ENCODE assay signal across 35 cellular contexts in genomic region chr10:122248356-122249302, GRCh38. TPM values are rescaled to one million over a fixed set of nuclear protein-coding genes. Genes with fewer than 3 reads are reported as not detected.
"Had no signal": no experiment of that assay in that cellular context is flagged by ENCODE, and none has a peak within 500 bp of the region (broad histone marks: within the 10 kb centered on the region; RNA-seq: fewer than 3 reads in every experiment).

No MANE protein-coding gene starts in this region.

- H3K9me3 Mint-ChIP-seq: activated CD4-positive, alpha-beta memory T cell treated with anti-CD3 and anti-CD28 coated beads, Interleukin-2, amount 10 ng/mL, durations not matched to agents 7 days and 5 days; activated naive CD8-positive, alpha-beta T cell treated with anti-CD3 and anti-CD28 coated beads for 36 hours had no signal

- H3K27ac Mint-ChIP-seq: activated CD4-positive, alpha-beta memory T cell treated with anti-CD3 and anti-CD28 coated beads, Interleukin-2, amount 10 ng/mL, durations not matched to agents 7 days and 5 days; activated CD8-positive, alpha-beta memory T cell treated with anti-CD3 and anti-CD28 coated beads, Interleukin-2, amount 10 ng/mL, durations not matched to agents 7 days and 5 days; activated naive CD8-positive, alpha-beta T cell treated with anti-CD3 and anti-CD28 coated beads for 36 hours had no signal

- ATAC-seq: activated CD8-positive, alpha-beta memory T cell treated with anti-CD3 and anti-CD28 coated beads, Interleukin-2, amount 10 ng/mL, durations not matched to agents 7 days and 5 days; PC-3 had no signal

- H3K4me3 ChIP-seq: Peyer's patch had no signal

- H3K27me3 Mint-ChIP-seq: activated CD8-positive, alpha-beta memory T cell treated with anti-CD3 and anti-CD28 coated beads, Interleukin-2, amount 10 ng/mL, durations not matched to agents 7 days and 5 days had no signal

- H3K9me3 ChIP-seq: Peyer's patch had no signal

- DNase-seq: activated CD4-positive, alpha-beta memory T cell treated with anti-CD3 and anti-CD28 coated beads, Interleukin-2, amount 10 ng/mL, durations not matched to agents 7 days and 5 days; activated CD4-positive, alpha-beta T cell treated with anti-CD3 and anti-CD28 coated beads for 1 hour; activated CD4-positive, alpha-beta T cell treated with anti-CD3 and anti-CD28 coated beads for 48 hours; activated CD4-positive, CD25-positive, alpha-beta regulatory T cell; activated CD8-positive, alpha-beta memory T cell treated with anti-CD3 and anti-CD28 coated beads for 24 hours; activated CD8-positive, alpha-beta memory T cell treated with anti-CD3 and anti-CD28 coated beads, Interleukin-2, amount 10 ng/mL, durations not matched to agents 7 days and 5 days; activated CD8-positive, alpha-beta memory T cell treated with anti-CD3 and anti-CD28 coated beads, Interleukin-2, amount 50 U/mL, for 48 hours; activated effector memory CD4-positive, alpha-beta T cell treated with Interleukin-2 at 50 U/mL for 16 hours; activated naive CD4-positive, alpha-beta T cell; activated naive CD4-positive, alpha-beta T cell treated with anti-CD3 and anti-CD28 coated beads, Interleukin-2, amount 50 U/mL, for 16 hours; activated naive CD8-positive, alpha-beta T cell treated with anti-CD3 and anti-CD28 coated beads for 36 hours; activated T-cell treated with anti-CD3 and anti-CD28 coated beads, Interleukin-2, amount 50 U/mL, for 48 hours; amniotic stem cell; aorta; brain microvascular endothelial cell; Kasumi-1; KG1; MM.1S; MV-4-11; NCI-H1092; NCI-H1436 treated with DMSO at 0.1 percent for 48 hours; NCI-H1694 treated with DMSO at 0.1 percent for 48 hours; NCI-H2029; NCI-H345; NCI-H524 treated with DMSO at 0.1 percent for 48 hours; NCI-H748 treated with DMSO at 0.1 percent for 48 hours; NK-92 treated with Interleukin-12 subunit alpha and Interleukin-12 subunit beta, amount 100 ng/mL, for 24 hours; PC-3; Peyer's patch; RPMI8226; SW 1271; T1000; WERI-Rb-1 had no signal

- H3K4me1 Mint-ChIP-seq: activated CD4-positive, alpha-beta memory T cell treated with anti-CD3 and anti-CD28 coated beads, Interleukin-2, amount 10 ng/mL, durations not matched to agents 7 days and 5 days; activated CD8-positive, alpha-beta memory T cell treated with anti-CD3 and anti-CD28 coated beads, Interleukin-2, amount 10 ng/mL, durations not matched to agents 7 days and 5 days; activated naive CD8-positive, alpha-beta T cell treated with anti-CD3 and anti-CD28 coated beads for 36 hours had no signal

- H3K4me1 ChIP-seq: Peyer's patch had no signal

- H3K36me3 ChIP-seq: WERI-Rb-1 had no signal

- H3K36me3 Mint-ChIP-seq: activated CD8-positive, alpha-beta memory T cell treated with anti-CD3 and anti-CD28 coated beads, Interleukin-2, amount 10 ng/mL, durations not matched to agents 7 days and 5 days; activated naive CD8-positive, alpha-beta T cell treated with anti-CD3 and anti-CD28 coated beads for 36 hours had no signal

- H3K4me3 Mint-ChIP-seq: activated CD4-positive, alpha-beta memory T cell treated with anti-CD3 and anti-CD28 coated beads, Interleukin-2, amount 10 ng/mL, durations not matched to agents 7 days and 5 days; activated CD8-positive, alpha-beta memory T cell treated with anti-CD3 and anti-CD28 coated beads, Interleukin-2, amount 10 ng/mL, durations not matched to agents 7 days and 5 days; activated naive CD8-positive, alpha-beta T cell treated with anti-CD3 and anti-CD28 coated beads for 36 hours had no signal

- H3K27me3 ChIP-seq: brain microvascular endothelial cell, Peyer's patch had no signal

RNA-seq across cellular contexts. Expression of gene BTBD16, which starts 22.5 kb away (rescaled TPM):
- total RNA-seq: activated CD4-positive, alpha-beta memory T cell treated with anti-CD3 and anti-CD28 coated beads, Interleukin-2, amount 10 ng/mL, durations not matched to agents 7 days and 5 days; activated CD8-positive, alpha-beta memory T cell treated with anti-CD3 and anti-CD28 coated beads, Interleukin-2, amount 10 ng/mL, durations not matched to agents 7 days and 5 days; activated naive CD8-positive, alpha-beta T cell treated with anti-CD3 and anti-CD28 coated beads for 36 hours; PC-3; Peyer's patch; T-helper 1 cell treated with Interleukin-12 subunit alpha and Interleukin-12 subunit beta and Interleukin-4 antibody, amounts not matched to agents 30 ng/mL and 1 ng/mL, for 36 hours; T-helper 2 cell treated with Interferon-gamma antibody and Interleukin-4, amounts not matched to agents 100 ng/mL and 5 ng/mL, for 36 hours had no signal
